8 cellular contexts compared by ENCODE assay signal in genomic region chr9:20604561-20604960, GRCh38. TPM values are rescaled to one million over a fixed set of nuclear protein-coding genes. Genes with fewer than 3 reads are reported as not detected.
A peak's percentile ranks its signal among the peaks of the same experiment; 100 is the strongest.
DNase-seq lines count a peak whose midpoint lies in the region; ATAC-seq and TF ChIP-seq lines count a peak whose summit lies in the region.

No MANE protein-coding gene starts in this region.

- TF ChIP-seq CTCF in GM06990 (IDR thresholded peaks at IDR 0.05; ENCODE audit: insufficient read depth, low read length, poor library complexity, severe bottlenecking): no peak

- peak overlapping the region; percentile 23; the same call in 1 of the 2 replicates for H3K4me3 ChIP-seq in GM06990 (replicated peaks; ENCODE audit: low read depth, low read length)

- no peaks in the 10 kb centered on the region for H3K27me3 ChIP-seq in GM06990 (replicated peaks; ENCODE audit: control insufficient read depth, insufficient read depth, low read length)

- DNase-seq in GM06990 (ENCODE audit: extremely low read depth, insufficient read length): peak; percentile 37
- DNase-seq in M059J (ENCODE audit: low read depth): peak; percentile 62
- peak; percentile 20 for DNase-seq in glomerular visceral epithelial cell (ENCODE audit: extremely low spot score)
- no peak for DNase-seq in RKO (ENCODE audit: low spot score)
- no peak for DNase-seq in NCI-H2196 (lab: John Stamatoyannopoulos, UW; ENCODE audit: unreplicated experiment)
- no peak for DNase-seq in stimulated activated naive CD4-positive, alpha-beta T cell treated with Interleukin-2 at 50 U/mL for 16 hours (lab: John Stamatoyannopoulos, UW)
- no peak for DNase-seq in stimulated activated CD4-positive, alpha-beta T cell treated with anti-CD3 and anti-CD28 coated beads, Interleukin-4, amount 100 ng/mL, for 4 hours

- no peaks in the 10 kb centered on the region for H3K36me3 ChIP-seq in GM06990 (ENCODE audit: control insufficient read depth, insufficient read depth, low read length)

- peak; percentile 71 for ATAC-seq in GM21515 (IDR thresholded peaks at IDR 0.05; ENCODE audit: unreplicated experiment)

RNA-seq across cellular contexts. Expression of gene MLLT3, which starts 17.7 kb away (rescaled TPM):
- 13.8 and 18.1 TPM in 2 replicates for total RNA-seq in M059J (2014; rRNA removed; shearing (Covaris generic))

Comparison
In these comparisons a context has a peak if more than half of its experiments do, and no peak if none do; other contexts are left out.
1. DNase-seq: peak in GM06990 (single experiment), M059J (single experiment) and glomerular visceral epithelial cell (single experiment); none in RKO (single experiment), NCI-H2196 (single experiment), stimulated activated naive CD4-positive, alpha-beta T cell treated with Interleukin-2 at 50 U/mL for 16 hours (single experiment) and stimulated activated CD4-positive, alpha-beta T cell treated with anti-CD3 and anti-CD28 coated beads, Interleukin-4, amount 100 ng/mL, for 4 hours (0 of 2).